Comparison of ENCODE assay signal across 1 cellular context in genomic region chr16:89565506-89566372, GRCh38.
TF ChIP-seq lines count a peak whose summit lies in the region.

No MANE protein-coding gene starts in this region.

TF ChIP-seq in K562, 482 proteins besides CTCF, POLR2A, EP300 and RAD21 (continued from another document and continues in another):
- TF ChIP-seq RERE (CRISPR knock-in tag; IDR thresholded peaks at IDR 0.05; ENCODE audit: borderline replicate concordance) (0 out of 2 replicates have a peak, but pooled peaks have one; percentile 37), RHOXF2B (CRISPR knock-in tag; conservative IDR thresholded peaks at IDR 0.05) (no peak), PTBP1 (IDR thresholded peaks at IDR 0.05; ENCODE audit: low read depth, low read length) (peak; percentile 26; the same call in 1 of the 2 replicates), RBM22 (IDR thresholded peaks at IDR 0.05; ENCODE audit: low read depth, low read length, poor library complexity, severe bottlenecking) (peak; percentile 97), NCOA4 (IDR thresholded peaks at IDR 0.05; ENCODE audit: partially characterized antibody) (no peak), ZC3H11A (IDR thresholded peaks at IDR 0.05; ENCODE audit: low read depth, low read length) (no peak), HOXB6 (CRISPR knock-in tag; IDR thresholded peaks at IDR 0.05; ENCODE audit: borderline replicate concordance) (no peak), THRB (CRISPR knock-in tag; conservative IDR thresholded peaks at IDR 0.05) (peak; percentile 63), CHD2 (IDR thresholded peaks at IDR 0.05; ENCODE audit: low read depth, low read length) (peak; percentile 52), ETS2 (tag; IDR thresholded peaks at IDR 0.05; ENCODE audit: borderline replicate concordance, poor library complexity, severe bottlenecking) (no peak), ZNF778 (CRISPR knock-in tag; IDR thresholded peaks at IDR 0.05) (no peak), SRSF1 (IDR thresholded peaks at IDR 0.05; ENCODE audit: low read depth, low read length) (0 out of 2 replicates have a peak, but pooled peaks have one; percentile 63), SIRT6 (IDR thresholded peaks at IDR 0.05; ENCODE audit: low read depth, low read length) (peak; percentile 23), SIX5 (IDR thresholded peaks at IDR 0.05; ENCODE audit: borderline replicate concordance in 1 of 2, insufficient read depth in 1 of 2, low read depth in 1 of 2, low read length in 2 of 2) (no peak), ZSCAN32 (CRISPR knock-in tag; IDR thresholded peaks at IDR 0.05) (no peak), JUNB (CRISPR knock-in tag; conservative IDR thresholded peaks at IDR 0.05) (no peak), MITF (IDR thresholded peaks at IDR 0.05) (peak; percentile 65; the same call in 1 of the 2 replicates), USF2 (CRISPR knock-in tag; IDR thresholded peaks at IDR 0.05) (peak; percentile 90), HMBOX1 (IDR thresholded peaks at IDR 0.05) (peak; percentile 88), GTF2F1 (IDR thresholded peaks at IDR 0.05; ENCODE audit: low read depth, low read length) (no peak), HBP1 (CRISPR knock-in tag; IDR thresholded peaks at IDR 0.05) (peak; percentile 19; the same call in 1 of the 2 replicates), ZNF449 (CRISPR knock-in tag; IDR thresholded peaks at IDR 0.05) (no peak), U2AF1 (optimal IDR thresholded peaks at IDR 0.05; ENCODE audit: low read depth, low read length) (no peak), ZNF586 (CRISPR knock-in tag; conservative IDR thresholded peaks at IDR 0.05) (0 out of 2 replicates have a peak, but pooled peaks have one; percentile 10), CEBPG (CRISPR knock-in tag; IDR thresholded peaks at IDR 0.05) (no peak), CEBPG (tag; conservative IDR thresholded peaks at IDR 0.05 in 1 of 2, IDR thresholded peaks at IDR 0.05 in 1 of 2) (no peak), TFAP4 (CRISPR knock-in tag; IDR thresholded peaks at IDR 0.05; ENCODE audit: borderline replicate concordance) (peak; percentile 61; the same call in 1 of the 2 replicates), ELF1 (tag; IDR thresholded peaks at IDR 0.05) (peak; percentile 69), NCOA6 (IDR thresholded peaks at IDR 0.05) (no peak), ADNP (tag; IDR thresholded peaks at IDR 0.05) (peak; percentile 37; the same call in 1 of the 2 replicates), MAZ (CRISPR knock-in tag; conservative IDR thresholded peaks at IDR 0.05 in 1 of 2, IDR thresholded peaks at IDR 0.05 in 1 of 2) (peak; percentile 7 to 35; a peak in 2 of 4 replicates), HNRNPUL1 (IDR thresholded peaks at IDR 0.05; ENCODE audit: low read length) (0 out of 2 replicates have a peak, but pooled peaks have one; percentile 62), KDM5B (IDR thresholded peaks at IDR 0.05; ENCODE audit: insufficient replicate concordance, low read depth, low read length) (peak; percentile 70), NR0B1 (IDR thresholded peaks at IDR 0.05; ENCODE audit: partially characterized antibody) (no peak), CCAR2 (IDR thresholded peaks at IDR 0.05; ENCODE audit: low read depth, low read length) (no peak), ILF3 (IDR thresholded peaks at IDR 0.05; ENCODE audit: borderline replicate concordance) (peak; percentile 22; the same call in 1 of the 2 replicates), EP400 (IDR thresholded peaks at IDR 0.05) (no peak), PCBP1 (IDR thresholded peaks at IDR 0.05; ENCODE audit: low read depth, low read length, poor library complexity, severe bottlenecking) (peak; percentile 43), NR2C1 (IDR thresholded peaks at IDR 0.05) (no peak), NR2C1 (tag; IDR thresholded peaks at IDR 0.05) (no peak), HMGXB4 (CRISPR knock-in tag; IDR thresholded peaks at IDR 0.05) (peak; percentile 45; the same call in 1 of the 2 replicates)
- TF ChIP-seq, protein P1, sequence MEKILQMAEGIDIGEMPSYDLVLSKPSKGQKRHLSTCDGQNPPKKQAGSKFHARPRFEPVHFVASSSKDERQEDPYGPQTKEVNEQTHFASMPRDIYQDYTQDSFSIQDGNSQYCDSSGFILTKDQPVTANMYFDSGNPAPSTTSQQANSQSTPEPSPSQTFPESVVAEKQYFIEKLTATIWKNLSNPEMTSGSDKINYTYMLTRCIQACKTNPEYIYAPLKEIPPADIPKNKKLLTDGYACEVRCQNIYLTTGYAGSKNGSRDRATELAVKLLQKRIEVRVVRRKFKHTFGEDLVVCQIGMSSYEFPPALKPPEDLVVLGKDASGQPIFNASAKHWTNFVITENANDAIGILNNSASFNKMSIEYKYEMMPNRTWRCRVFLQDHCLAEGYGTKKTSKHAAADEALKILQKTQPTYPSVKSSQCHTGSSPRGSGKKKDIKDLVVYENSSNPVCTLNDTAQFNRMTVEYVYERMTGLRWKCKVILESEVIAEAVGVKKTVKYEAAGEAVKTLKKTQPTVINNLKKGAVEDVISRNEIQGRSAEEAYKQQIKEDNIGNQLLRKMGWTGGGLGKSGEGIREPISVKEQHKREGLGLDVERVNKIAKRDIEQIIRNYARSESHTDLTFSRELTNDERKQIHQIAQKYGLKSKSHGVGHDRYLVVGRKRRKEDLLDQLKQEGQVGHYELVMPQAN (IDR thresholded peaks at IDR 0.05; ENCODE audit: borderline replicate concordance): no peak
